In the genomic region with DNA sequence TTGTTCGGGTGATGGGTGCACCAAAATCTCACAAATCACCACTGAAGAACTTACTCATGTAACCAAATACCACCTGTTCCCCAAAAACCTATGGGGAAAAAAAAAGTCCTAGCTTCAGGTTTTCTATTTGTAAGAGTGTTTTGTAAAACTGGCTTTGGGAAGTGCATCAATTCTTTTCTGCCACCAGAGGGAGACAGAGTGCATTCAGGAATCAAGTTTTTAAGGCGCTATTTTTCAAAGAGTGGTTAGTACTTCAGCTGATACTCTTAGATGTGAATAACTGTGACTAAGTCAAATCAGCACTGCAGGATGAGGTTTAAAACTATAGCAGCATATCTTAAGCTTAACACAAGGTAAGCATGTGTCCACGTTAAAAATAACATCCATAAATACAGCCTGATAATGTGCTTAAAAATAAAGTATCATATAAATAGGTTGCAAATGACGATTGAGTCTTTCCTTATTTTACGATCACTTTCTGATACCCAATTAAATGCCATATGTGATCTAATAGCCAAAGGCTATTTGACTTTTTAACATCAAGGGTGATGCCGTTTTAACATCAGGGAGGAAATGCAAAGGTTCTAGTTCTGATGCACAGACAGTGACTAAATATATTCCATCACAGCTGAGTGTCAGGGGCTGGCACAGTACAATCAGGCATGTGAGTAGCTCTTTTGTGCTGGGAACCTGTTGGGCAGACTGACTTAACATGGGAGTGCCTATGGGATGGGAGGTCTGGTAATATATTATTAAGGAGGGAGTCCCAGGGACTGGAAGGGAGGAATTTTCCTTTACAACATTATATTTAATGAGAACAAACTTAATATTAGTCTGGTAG, we compare ENCODE assay signal across 8 cellular contexts. TPM values are rescaled to one million over a fixed set of nuclear protein-coding genes. Genes with fewer than 3 reads are reported as not detected.
DNase-seq lines count a peak whose midpoint lies in the region; ATAC-seq and TF ChIP-seq lines count a peak whose summit lies in the region.

No MANE protein-coding gene starts in this region.

- 0 out of 2 replicates have a peak overlapping the region, but pooled peaks have one; percentile 45 for H2AK5ac ChIP-seq in IMR-90 (ENCODE audit: low read depth, low read length)

- no TSS peak for BruUV-seq in IMR-90 (replicated peaks; lab: Mats Ljungman, UMichigan)

- peak; percentile 38; the same call in 1 of the 2 replicates for ATAC-seq in IMR-90 (ENCODE audit: low read depth)
- no peak for ATAC-seq in GM18517 (IDR thresholded peaks at IDR 0.05; ENCODE audit: unreplicated experiment)

- no peak overlapping the region for H4K5ac ChIP-seq in IMR-90 (ENCODE audit: low read depth, low read length)

- TF ChIP-seq RAD21 in IMR-90 (IDR thresholded peaks at IDR 0.05; ENCODE audit: low read length) = peak; percentile 60

- no peak overlapping the region for H2BK15ac ChIP-seq in IMR-90 (ENCODE audit: low read depth, low read length)

- H2BK5ac ChIP-seq in IMR-90 (ENCODE audit: low read depth, low read length, poor library complexity, severe bottlenecking) = no peak overlapping the region

- H3K4me1 ChIP-seq in IMR-90 (ENCODE audit: control insufficient read depth, insufficient read depth, low read length) (peaks cover 4% of the 10 kb centered on the region), ovary (ENCODE audit: insufficient read depth) (no peaks in the 10 kb centered on the region)

- CTCF ChIA-PET in IMR-90 (lab: Yijun Ruan, JAX) = interaction anchor here (0.6 to 1.4 kb wide), 6 partner anchors 10 to 678 kb away, joined by 3 to 5 read pairs (median 4); a partner anchor contains a TSS

- DNase-seq in NCI-H2227 (lab: John Stamatoyannopoulos, UW; ENCODE audit: unreplicated experiment) (peak; percentile 31), NCI-H2227 treated with DMSO at 0.1 percent for 48 hours (lab: John Stamatoyannopoulos, UW) (no peak), IMR-90 (peak; percentile 77), SW480 (ENCODE audit: low spot score) (peak; percentile 41), fibroblast of pulmonary artery (ENCODE audit: low read depth) (peak; percentile 85), ovary (no peak), C1 segment of cervical spinal cord (lab: John Stamatoyannopoulos, UW) (no peak)

- in situ Hi-C loops in IMR-90 (cut with MboI; ENCODE audit: low sequenced_read_pairs) = no loop called here

- no peak overlapping the region for H4K91ac ChIP-seq in IMR-90 (ENCODE audit: insufficient read depth, low read depth, low read length)

- no peak overlapping the region for H2AFZ ChIP-seq in IMR-90 (replicated peaks; ENCODE audit: low read length, poor library complexity)

- no peak overlapping the region for H2BK120ac ChIP-seq in IMR-90 (ENCODE audit: low read depth, low read length)

- POLR2A ChIA-PET in IMR-90 (lab: Charles Lee; ENCODE audit: unreplicated experiment) = no interaction called here

- dilution Hi-C loops in IMR-90 (cut with HindIII; ENCODE audit: low sequenced_read_pairs, unreplicated experiment) = no loop called here

- 0 out of 2 replicates have a peak overlapping the region, but pooled peaks have one; percentile 6 for H3K14ac ChIP-seq in IMR-90 (replicated peaks; ENCODE audit: low read depth, low read length)

- no peaks in the 10 kb centered on the region for H4K20me1 ChIP-seq in IMR-90 (ENCODE audit: insufficient read depth, low read length)

- no peaks in the 10 kb centered on the region; a peak in 1 of 4 replicates for H3K79me1 ChIP-seq in IMR-90 (ENCODE audit: low read depth in 1 of 2, low read length in 2 of 2)

- TF ChIP-seq POLR2A in IMR-90 (IDR thresholded peaks at IDR 0.05; ENCODE audit: low read depth, low read length) (no peak), ovary (IDR thresholded peaks at IDR 0.05) (no peak)

- H3K56ac ChIP-seq in IMR-90 (ENCODE audit: extremely low read depth, insufficient read depth, low read length) = no peak overlapping the region

- no peak overlapping the region for H2AK9ac ChIP-seq in IMR-90 (replicated peaks; ENCODE audit: low read depth, low read length, poor library complexity)

- H3K9me1 ChIP-seq in IMR-90 (ENCODE audit: insufficient read depth, low read length) = peaks cover 6% of the 10 kb centered on the region

- no peak overlapping the region for H3K4ac ChIP-seq in IMR-90 (ENCODE audit: low read depth, low read length)

- H3K4me2 ChIP-seq in IMR-90 (ENCODE audit: low read depth, low read length) = no peak overlapping the region

- H3K27me3 ChIP-seq in IMR-90 (ENCODE audit: control insufficient read depth, insufficient read depth, low read length) (no peaks in the 10 kb centered on the region), ovary (no peaks in the 10 kb centered on the region)

- TF ChIP-seq CTCF in IMR-90 (conservative IDR thresholded peaks at IDR 0.05; ENCODE audit: low read depth, low read length) (peak; percentile 80), fibroblast of pulmonary artery (IDR thresholded peaks at IDR 0.05; ENCODE audit: low read length, missing control alignments) (peak; percentile 94), ovary (IDR thresholded peaks at IDR 0.05) (peak; percentile 48 to 51 (median 48))

- no peak overlapping the region for H3K23ac ChIP-seq in IMR-90 (ENCODE audit: low read depth, low read length)

- no peak overlapping the region for H3K27ac ChIP-seq in IMR-90 (ENCODE audit: insufficient read depth, low read length)
- H3K27ac ChIP-seq in ovary = no peak overlapping the region

- no CpG with 5 or more reads among the region's 6 CpGs for WGBS in IMR-90 (ENCODE audit: extremely low coverage in 2 of 2, insufficient read length in 1 of 2), 2 experiments
- 43 to 50% (median 46%) methylated on average over 6 of the region's 6 CpGs for WGBS in ovary, 3 donors

- H3K4me3 ChIP-seq in IMR-90 (ENCODE audit: insufficient read depth, low read depth, low read length) (no peak overlapping the region), fibroblast of pulmonary artery (replicated peaks; ENCODE audit: low read depth, low read length) (no peak overlapping the region), ovary (no peak overlapping the region)

- intact Hi-C loops in IMR-90 (cut with micrococcal nuclease) (no loop called here), ovary (cut with DNase I) (no loop called here)

- no peak overlapping the region for H2BK20ac ChIP-seq in IMR-90 (ENCODE audit: low read depth, low read length)

- no peak overlapping the region for H4K8ac ChIP-seq in IMR-90 (ENCODE audit: low read depth in 2 of 2, low read length in 2 of 2)

- H3K9me3 ChIP-seq in IMR-90 (ENCODE audit: control insufficient read depth, insufficient read depth, low read length) (no peaks in the 10 kb centered on the region), ovary (no peaks in the 10 kb centered on the region)

- TF ChIP-seq EP300 in ovary (IDR thresholded peaks at IDR 0.05) = no peak

- H3K36me3 ChIP-seq in IMR-90 (ENCODE audit: control insufficient read depth, insufficient read depth, low read length) = no peaks in the 10 kb centered on the region
- no peaks in the 10 kb centered on the region for H3K36me3 ChIP-seq in ovary

- H3K9ac ChIP-seq in IMR-90 (ENCODE audit: low read depth, low read length) = no peak overlapping the region

- no peak overlapping the region for H3K18ac ChIP-seq in IMR-90 (ENCODE audit: low read depth, low read length)

TF ChIP-seq in IMR-90, 13 proteins besides CTCF, POLR2A, EP300 and RAD21:
- TF ChIP-seq, protein P1, sequence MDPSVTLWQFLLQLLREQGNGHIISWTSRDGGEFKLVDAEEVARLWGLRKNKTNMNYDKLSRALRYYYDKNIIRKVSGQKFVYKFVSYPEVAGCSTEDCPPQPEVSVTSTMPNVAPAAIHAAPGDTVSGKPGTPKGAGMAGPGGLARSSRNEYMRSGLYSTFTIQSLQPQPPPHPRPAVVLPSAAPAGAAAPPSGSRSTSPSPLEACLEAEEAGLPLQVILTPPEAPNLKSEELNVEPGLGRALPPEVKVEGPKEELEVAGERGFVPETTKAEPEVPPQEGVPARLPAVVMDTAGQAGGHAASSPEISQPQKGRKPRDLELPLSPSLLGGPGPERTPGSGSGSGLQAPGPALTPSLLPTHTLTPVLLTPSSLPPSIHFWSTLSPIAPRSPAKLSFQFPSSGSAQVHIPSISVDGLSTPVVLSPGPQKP (IDR thresholded peaks at IDR 0.05; ENCODE audit: borderline replicate concordance, low read depth, low read length) = no peak
- no peak for TF ChIP-seq MAZ (IDR thresholded peaks at IDR 0.05; ENCODE audit: borderline replicate concordance, low read depth, low read length)
- TF ChIP-seq NFE2L2 (IDR thresholded peaks at IDR 0.05; ENCODE audit: low read depth, low read length) = no peak
- TF ChIP-seq SMC3 (IDR thresholded peaks at IDR 0.05; ENCODE audit: low read depth, low read length) = peak; percentile 61
- TF ChIP-seq CEBPB (IDR thresholded peaks at IDR 0.05; ENCODE audit: low read depth, low read length) = no peak
- no peak for TF ChIP-seq BHLHE40 (IDR thresholded peaks at IDR 0.05; ENCODE audit: low read depth, low read length)
- no peak for TF ChIP-seq RFX5 (IDR thresholded peaks at IDR 0.05; ENCODE audit: low read depth, low read length)
TF ChIP-seq in IMR-90: peak in this region for 1.

RNA-seq across cellular contexts. Expression of a gene that starts 10.6 kb away (rescaled TPM):
- total RNA-seq in IMR-90 (2012; rRNA removed) (not detected in 2 replicates), ovary (not detected)
- polyA plus RNA-seq in IMR-90 (2012; rRNA removed) (not detected in 2 replicates), ovary (not detected)
- polyA plus RNA-seq in IMR-90 (2012; cell fraction: cytosol; rRNA removed) = not detected in 2 replicates
- not detected in 2 replicates for polyA plus RNA-seq in IMR-90 (2012; cell fraction: nucleus; rRNA removed; ENCODE audit: low replicate concordance)

Comparison
In these comparisons a context has a peak if more than half of its experiments do, and no peak if none do; other contexts are left out.
1. DNase-seq: peak in NCI-H2227 (single experiment), IMR-90 (single experiment), SW480 (single experiment) and fibroblast of pulmonary artery (single experiment); none in NCI-H2227 treated with DMSO at 0.1 percent for 48 hours (single experiment), ovary (0 of 5) and C1 segment of cervical spinal cord (0 of 14).
2. Peak in every context shown above with its lines, with median percentiles within 50 percentile points of each other: CTCF ChIP-seq.